1 cellular context compared by ENCODE assay signal in the genomic region with DNA sequence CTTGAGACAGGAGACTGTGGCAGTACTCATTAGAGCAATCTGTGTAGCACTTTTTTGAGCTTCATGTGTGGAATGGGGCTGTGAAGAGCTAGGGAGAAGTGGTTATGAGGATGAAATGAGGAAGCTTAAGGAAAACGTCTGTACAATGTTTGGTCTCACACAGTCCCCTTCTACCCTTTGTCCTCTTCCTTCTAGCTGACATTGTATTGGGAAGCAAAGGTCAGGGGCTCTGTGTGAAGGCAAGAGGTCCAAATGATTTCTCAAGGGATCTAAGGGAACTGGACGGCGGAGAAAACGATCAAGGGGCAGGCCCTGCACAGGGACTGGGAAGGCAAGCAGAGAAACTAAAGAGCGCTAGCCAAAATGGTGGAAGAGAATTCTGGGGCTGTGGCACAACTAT.
TF ChIP-seq lines count a peak whose summit lies in the region.

No MANE protein-coding gene starts in this region.

TF ChIP-seq in GM23338, 12 proteins besides CTCF, POLR2A, EP300 and RAD21:
- TF ChIP-seq, protein P1, sequence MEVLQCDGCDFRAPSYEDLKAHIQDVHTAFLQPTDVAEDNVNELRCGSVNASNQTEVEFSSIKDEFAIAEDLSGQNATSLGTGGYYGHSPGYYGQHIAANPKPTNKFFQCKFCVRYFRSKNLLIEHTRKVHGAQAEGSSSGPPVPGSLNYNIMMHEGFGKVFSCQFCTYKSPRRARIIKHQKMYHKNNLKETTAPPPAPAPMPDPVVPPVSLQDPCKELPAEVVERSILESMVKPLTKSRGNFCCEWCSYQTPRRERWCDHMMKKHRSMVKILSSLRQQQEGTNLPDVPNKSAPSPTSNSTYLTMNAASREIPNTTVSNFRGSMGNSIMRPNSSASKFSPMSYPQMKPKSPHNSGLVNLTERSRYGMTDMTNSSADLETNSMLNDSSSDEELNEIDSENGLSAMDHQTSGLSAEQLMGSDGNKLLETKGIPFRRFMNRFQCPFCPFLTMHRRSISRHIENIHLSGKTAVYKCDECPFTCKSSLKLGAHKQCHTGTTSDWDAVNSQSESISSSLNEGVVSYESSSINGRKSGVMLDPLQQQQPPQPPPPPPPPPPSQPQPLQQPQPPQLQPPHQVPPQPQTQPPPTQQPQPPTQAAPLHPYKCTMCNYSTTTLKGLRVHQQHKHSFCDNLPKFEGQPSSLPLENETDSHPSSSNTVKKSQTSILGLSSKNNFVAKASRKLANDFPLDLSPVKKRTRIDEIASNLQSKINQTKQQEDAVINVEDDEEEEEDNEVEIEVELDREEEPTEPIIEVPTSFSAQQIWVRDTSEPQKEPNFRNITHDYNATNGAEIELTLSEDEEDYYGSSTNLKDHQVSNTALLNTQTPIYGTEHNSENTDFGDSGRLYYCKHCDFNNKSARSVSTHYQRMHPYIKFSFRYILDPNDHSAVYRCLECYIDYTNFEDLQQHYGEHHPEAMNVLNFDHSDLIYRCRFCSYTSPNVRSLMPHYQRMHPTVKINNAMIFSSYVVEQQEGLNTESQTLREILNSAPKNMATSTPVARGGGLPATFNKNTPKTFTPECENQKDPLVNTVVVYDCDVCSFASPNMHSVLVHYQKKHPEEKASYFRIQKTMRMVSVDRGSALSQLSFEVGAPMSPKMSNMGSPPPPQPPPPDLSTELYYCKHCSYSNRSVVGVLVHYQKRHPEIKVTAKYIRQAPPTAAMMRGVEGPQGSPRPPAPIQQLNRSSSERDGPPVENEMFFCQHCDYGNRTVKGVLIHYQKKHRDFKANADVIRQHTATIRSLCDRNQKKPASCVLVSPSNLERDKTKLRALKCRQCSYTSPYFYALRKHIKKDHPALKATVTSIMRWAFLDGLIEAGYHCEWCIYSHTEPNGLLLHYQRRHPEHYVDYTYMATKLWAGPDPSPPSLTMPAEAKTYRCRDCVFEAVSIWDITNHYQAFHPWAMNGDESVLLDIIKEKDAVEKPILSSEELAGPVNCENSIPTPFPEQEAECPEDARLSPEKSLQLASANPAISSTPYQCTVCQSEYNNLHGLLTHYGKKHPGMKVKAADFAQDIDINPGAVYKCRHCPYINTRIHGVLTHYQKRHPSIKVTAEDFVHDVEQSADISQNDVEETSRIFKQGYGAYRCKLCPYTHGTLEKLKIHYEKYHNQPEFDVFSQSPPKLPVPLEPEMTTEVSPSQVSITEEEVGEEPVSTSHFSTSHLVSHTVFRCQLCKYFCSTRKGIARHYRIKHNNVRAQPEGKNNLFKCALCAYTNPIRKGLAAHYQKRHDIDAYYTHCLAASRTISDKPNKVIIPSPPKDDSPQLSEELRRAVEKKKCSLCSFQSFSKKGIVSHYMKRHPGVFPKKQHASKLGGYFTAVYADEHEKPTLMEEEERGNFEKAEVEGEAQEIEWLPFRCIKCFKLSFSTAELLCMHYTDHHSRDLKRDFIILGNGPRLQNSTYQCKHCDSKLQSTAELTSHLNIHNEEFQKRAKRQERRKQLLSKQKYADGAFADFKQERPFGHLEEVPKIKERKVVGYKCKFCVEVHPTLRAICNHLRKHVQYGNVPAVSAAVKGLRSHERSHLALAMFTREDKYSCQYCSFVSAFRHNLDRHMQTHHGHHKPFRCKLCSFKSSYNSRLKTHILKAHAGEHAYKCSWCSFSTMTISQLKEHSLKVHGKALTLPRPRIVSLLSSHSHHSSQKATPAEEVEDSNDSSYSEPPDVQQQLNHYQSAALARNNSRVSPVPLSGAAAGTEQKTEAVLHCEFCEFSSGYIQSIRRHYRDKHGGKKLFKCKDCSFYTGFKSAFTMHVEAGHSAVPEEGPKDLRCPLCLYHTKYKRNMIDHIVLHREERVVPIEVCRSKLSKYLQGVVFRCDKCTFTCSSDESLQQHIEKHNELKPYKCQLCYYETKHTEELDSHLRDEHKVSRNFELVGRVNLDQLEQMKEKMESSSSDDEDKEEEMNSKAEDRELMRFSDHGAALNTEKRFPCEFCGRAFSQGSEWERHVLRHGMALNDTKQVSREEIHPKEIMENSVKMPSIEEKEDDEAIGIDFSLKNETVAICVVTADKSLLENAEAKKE (CRISPR knock-in tag; IDR thresholded peaks at IDR 0.05), result no peak
- TF ChIP-seq CREB1 (CRISPR knock-in tag; IDR thresholded peaks at IDR 0.05; ENCODE audit: low read depth), result no peak
- TF ChIP-seq, protein P2, sequence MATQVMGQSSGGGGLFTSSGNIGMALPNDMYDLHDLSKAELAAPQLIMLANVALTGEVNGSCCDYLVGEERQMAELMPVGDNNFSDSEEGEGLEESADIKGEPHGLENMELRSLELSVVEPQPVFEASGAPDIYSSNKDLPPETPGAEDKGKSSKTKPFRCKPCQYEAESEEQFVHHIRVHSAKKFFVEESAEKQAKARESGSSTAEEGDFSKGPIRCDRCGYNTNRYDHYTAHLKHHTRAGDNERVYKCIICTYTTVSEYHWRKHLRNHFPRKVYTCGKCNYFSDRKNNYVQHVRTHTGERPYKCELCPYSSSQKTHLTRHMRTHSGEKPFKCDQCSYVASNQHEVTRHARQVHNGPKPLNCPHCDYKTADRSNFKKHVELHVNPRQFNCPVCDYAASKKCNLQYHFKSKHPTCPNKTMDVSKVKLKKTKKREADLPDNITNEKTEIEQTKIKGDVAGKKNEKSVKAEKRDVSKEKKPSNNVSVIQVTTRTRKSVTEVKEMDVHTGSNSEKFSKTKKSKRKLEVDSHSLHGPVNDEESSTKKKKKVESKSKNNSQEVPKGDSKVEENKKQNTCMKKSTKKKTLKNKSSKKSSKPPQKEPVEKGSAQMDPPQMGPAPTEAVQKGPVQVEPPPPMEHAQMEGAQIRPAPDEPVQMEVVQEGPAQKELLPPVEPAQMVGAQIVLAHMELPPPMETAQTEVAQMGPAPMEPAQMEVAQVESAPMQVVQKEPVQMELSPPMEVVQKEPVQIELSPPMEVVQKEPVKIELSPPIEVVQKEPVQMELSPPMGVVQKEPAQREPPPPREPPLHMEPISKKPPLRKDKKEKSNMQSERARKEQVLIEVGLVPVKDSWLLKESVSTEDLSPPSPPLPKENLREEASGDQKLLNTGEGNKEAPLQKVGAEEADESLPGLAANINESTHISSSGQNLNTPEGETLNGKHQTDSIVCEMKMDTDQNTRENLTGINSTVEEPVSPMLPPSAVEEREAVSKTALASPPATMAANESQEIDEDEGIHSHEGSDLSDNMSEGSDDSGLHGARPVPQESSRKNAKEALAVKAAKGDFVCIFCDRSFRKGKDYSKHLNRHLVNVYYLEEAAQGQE (IDR thresholded peaks at IDR 0.05; ENCODE audit: unreplicated experiment), result no peak
